ENCODE assay signal across 18 cellular contexts in the genomic region with DNA sequence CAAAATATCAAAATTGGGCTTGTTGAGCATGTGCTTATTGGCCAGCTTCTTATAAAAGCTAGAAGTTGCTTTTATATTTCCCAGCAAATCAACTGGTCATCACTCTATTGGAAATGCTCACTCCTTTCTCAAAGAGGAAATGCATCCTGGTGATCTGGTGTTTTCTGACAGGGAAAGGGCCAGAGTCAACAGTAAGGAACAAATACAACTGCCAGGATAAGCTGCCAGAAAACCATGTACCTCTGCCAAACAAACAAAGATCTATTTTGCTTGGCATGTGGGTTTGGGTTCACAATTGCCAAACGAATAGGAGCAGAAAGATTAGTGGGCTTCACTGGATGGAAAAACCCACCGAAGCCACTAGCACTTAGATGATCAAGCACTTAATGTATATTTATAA.
"Had no signal": no experiment of that assay in that cellular context is flagged by ENCODE, and none has a peak within 500 bp of the region (broad histone marks: within the 10 kb centered on the region; RNA-seq: fewer than 3 reads in every experiment).

No MANE protein-coding gene starts in this region.

- H3K36me3 ChIP-seq: cardiac muscle cell, colonic mucosa, gastroesophageal sphincter, pancreas, upper lobe of right lung had no signal

- DNase-seq: activated CD4-positive, alpha-beta T cell treated with anti-CD3 and anti-CD28 coated beads, Interleukin-2, amount 50 U/mL, for 4 hours; activated CD4-positive, CD25-positive, alpha-beta regulatory T cell treated with anti-CD3 and anti-CD28 coated beads, Interleukin-2, amount 50 U/mL, for 72 hours; activated naive CD4-positive, alpha-beta T cell treated with anti-CD3 and anti-CD28 coated beads for 36 hours; activated T-cell treated with anti-CD3 and anti-CD28 coated beads for 4 hours; colonic mucosa; mammary epithelial cell; mucosa of descending colon; naive thymus-derived CD4-positive, alpha-beta T cell; pancreas; stimulated activated CD4-positive, alpha-beta T cell treated with anti-CD3 and anti-CD28 coated beads, Interleukin-15, amount 100 ng/mL, for 24 hours; stimulated activated CD4-positive, alpha-beta T cell treated with anti-CD3 and anti-CD28 coated beads, Interleukin-4, amount 100 ng/mL, for 1 hour; stimulated activated naive CD8-positive, alpha-beta T cell treated with anti-CD3 and anti-CD28 coated beads, Interleukin-15, Interleukin-2, amounts not matched to agents 100 U/mL and 50 U/mL, for 24 hours; T-cell; T-helper 9 cell; upper lobe of right lung had no signal

- H3K4me3 ChIP-seq: cardiac muscle cell, colonic mucosa, gastroesophageal sphincter, mucosa of descending colon, pancreas, upper lobe of right lung had no signal

- ATAC-seq: activated T-helper 17 cell treated with anti-CD3 and anti-CD28 coated beads, Interleukin-2, amount 50 U/mL, for 72 hours; gastroesophageal sphincter; mucosa of descending colon; naive thymus-derived CD4-positive, alpha-beta T cell; stimulated activated naive CD8-positive, alpha-beta T cell treated with anti-CD3 and anti-CD28 coated beads, Interleukin-15, Interleukin-2, amounts not matched to agents 100 U/mL and 50 U/mL, for 24 hours; T-cell; upper lobe of right lung had no signal

- H3K4me1 ChIP-seq: colonic mucosa, gastroesophageal sphincter, pancreas, upper lobe of right lung had no signal

- H3K9me3 ChIP-seq: colonic mucosa, gastroesophageal sphincter, mucosa of descending colon, pancreas, upper lobe of right lung had no signal

- H3K27ac ChIP-seq: cardiac muscle cell, colonic mucosa, gastroesophageal sphincter, pancreas, upper lobe of right lung had no signal

- H3K27me3 ChIP-seq: cardiac muscle cell, colonic mucosa, gastroesophageal sphincter, pancreas, upper lobe of right lung had no signal
